ENCODE assay signal across 29 cellular contexts in the genomic region with DNA sequence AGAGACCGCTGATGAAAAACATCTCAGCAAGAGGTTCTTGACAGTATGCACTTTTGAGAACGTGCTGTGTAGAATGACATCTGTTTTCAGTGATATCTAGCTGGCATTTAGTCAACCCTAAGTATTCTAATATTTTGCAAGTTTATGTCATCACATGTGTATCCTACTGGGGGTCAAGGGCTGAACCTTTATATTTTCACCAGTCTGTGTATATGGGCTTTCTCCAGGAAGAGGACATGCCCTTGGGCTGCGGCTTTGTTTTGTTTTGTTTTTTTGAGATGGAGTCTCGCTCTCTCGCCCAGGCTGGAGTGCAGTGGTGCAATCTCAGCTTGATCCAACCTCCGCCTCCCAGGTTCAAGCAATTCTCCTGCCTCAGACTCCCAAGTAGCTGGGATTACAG.
"Had no signal": no experiment of that assay in that cellular context is flagged by ENCODE, and none has a peak within 500 bp of the region (broad histone marks: within the 10 kb centered on the region; RNA-seq: fewer than 3 reads in every experiment).

No MANE protein-coding gene starts in this region.

- H3K9me3 ChIP-seq: adrenal gland had no signal

- H3K27ac ChIP-seq: adrenal gland, VCaP had no signal

- H3K4me1 ChIP-seq: adrenal gland had no signal

- H3K36me3 ChIP-seq: adrenal gland had no signal

- H3K4me3 ChIP-seq: adrenal gland had no signal

- FAIRE-seq: astrocyte, TTC549 had no signal

- DNase-seq: activated B cell treated with CpG ODN at 0.5 μM for 24 hours; activated CD4-positive, alpha-beta memory T cell treated with anti-CD3 and anti-CD28 coated beads for 36 hours; activated CD4-positive, alpha-beta T cell treated with anti-CD3 and anti-CD28 coated beads for 4 hours; activated CD4-positive, alpha-beta T cell treated with anti-CD3 and anti-CD28 coated beads, Interleukin-2, amount 10 ng/mL, durations not matched to agents 24 days and 14 days; activated CD4-positive, alpha-beta T cell treated with anti-CD3 and anti-CD28 coated beads, Interleukin-2, amount 50 U/mL, for 1 hour; activated CD4-positive, alpha-beta T cell treated with anti-CD3 and anti-CD28 coated beads, Interleukin-2, amount 50 U/mL, for 4 hours; activated CD4-positive, CD25-positive, alpha-beta regulatory T cell treated with anti-CD3 and anti-CD28 coated beads, Interleukin-2, amount 50 U/mL, for 72 hours; activated CD8-positive, alpha-beta memory T cell treated with anti-CD3 and anti-CD28 coated beads, Interleukin-2, amount 50 U/mL, for 4 hours; activated CD8-positive, alpha-beta T cell treated with anti-CD3 and anti-CD28 coated beads for 36 hours; activated effector memory CD4-positive, alpha-beta T cell treated with anti-CD3 and anti-CD28 coated beads, Interleukin-2, amount 50 U/mL, for 16 hours; activated gamma-delta T cell treated with Interleukin-2 at 50 U/mL for 16 hours; activated naive CD4-positive, alpha-beta T cell; activated naive CD4-positive, alpha-beta T cell treated with anti-CD3 and anti-CD28 coated beads for 36 hours; activated naive CD4-positive, alpha-beta T cell treated with anti-CD3 and anti-CD28 coated beads, Interleukin-2, amount 50 U/mL, for 16 hours; activated naive CD8-positive, alpha-beta T cell treated with anti-CD3 and anti-CD28 coated beads for 36 hours; activated T-cell treated with anti-CD3 and anti-CD28 coated beads for 4 hours; activated T-cell treated with anti-CD3 and anti-CD28 coated beads, Interleukin-2, amount 50 U/mL, for 1 hour; activated T-cell treated with anti-CD3 and anti-CD28 coated beads, Interleukin-2, amount 50 U/mL, for 4 hours; activated T-cell treated with anti-CD3 and anti-CD28 coated beads, Interleukin-2, amount 50 U/mL, for 72 hours; adrenal gland; amniotic stem cell; aorta; central memory CD4-positive, alpha-beta T cell; T-helper 1 cell; T-helper 2 cell; T-helper 9 cell had no signal

- H3K27me3 ChIP-seq: adrenal gland had no signal
